ENCODE assay signal across 28 cellular contexts in genomic region chr12:59046763-59047534, GRCh38.
DNase-seq lines count a peak whose midpoint lies in the region; ATAC-seq and TF ChIP-seq lines count a peak whose summit lies in the region.
"Had no signal": no experiment of that assay in that cellular context is flagged by ENCODE, and none has a peak within 500 bp of the region (broad histone marks: within the 10 kb centered on the region; RNA-seq: fewer than 3 reads in every experiment).

No MANE protein-coding gene starts in this region.

- H3K4me3 Mint-ChIP-seq in stimulated activated naive CD8-positive, alpha-beta T cell treated with anti-CD3 and anti-CD28 coated beads, Interleukin-15, amount 100 ng/mL, for 72 hours = no peak overlapping the region
- H3K4me3 Mint-ChIP-seq: activated CD4-positive, alpha-beta T cell treated with anti-CD3 and anti-CD28 coated beads for 36 hours; activated CD8-positive, alpha-beta T cell treated with anti-CD3 and anti-CD28 coated beads, Interleukin-2, amount 10 ng/mL, durations not matched to agents 7 days and 5 days; activated naive CD4-positive, alpha-beta T cell treated with anti-CD3 and anti-CD28 coated beads, Interleukin-2, amount 10 ng/mL, durations not matched to agents 7 days and 5 days; naive B cell had no signal

- no peaks in the 10 kb centered on the region for H3K4me1 Mint-ChIP-seq in stimulated activated naive CD8-positive, alpha-beta T cell treated with anti-CD3 and anti-CD28 coated beads, Interleukin-15, amount 100 ng/mL, for 72 hours
- H3K4me1 Mint-ChIP-seq: activated CD4-positive, alpha-beta T cell treated with anti-CD3 and anti-CD28 coated beads for 36 hours; activated naive CD4-positive, alpha-beta T cell treated with anti-CD3 and anti-CD28 coated beads, Interleukin-2, amount 10 ng/mL, durations not matched to agents 7 days and 5 days; naive B cell had no signal

- TF ChIP-seq EP300 in SK-N-SH (IDR thresholded peaks at IDR 0.05; ENCODE audit: borderline replicate concordance in 1 of 2, low read depth in 1 of 2, low read length in 1 of 2) = peak in 1 of 2 experiments; percentile 59; a peak in 1 of 4 replicates

- POLR2A ChIA-PET in SK-N-SH (lab: Yijun Ruan, JAX) = no interaction called here

- H3K4me2 ChIP-seq in SK-N-SH = no peak overlapping the region
- H3K4me2 ChIP-seq: BLaER1 treated with 17β-estradiol and CSF1 and Interleukin-3, amounts not matched to agents 10 nM and 100 nM had no signal

- ATAC-seq in esophagus mucosa (peak; percentile 92), HG02763 (IDR thresholded peaks at IDR 0.05; ENCODE audit: unreplicated experiment) (no peak)
- ATAC-seq in stimulated activated naive CD8-positive, alpha-beta T cell treated with anti-CD3 and anti-CD28 coated beads, Interleukin-15, amount 100 ng/mL, for 72 hours = no peak
- ATAC-seq: activated CD4-positive, alpha-beta T cell treated with anti-CD3 and anti-CD28 coated beads for 36 hours; activated CD8-positive, alpha-beta T cell treated with anti-CD3 and anti-CD28 coated beads, Interleukin-2, amount 10 ng/mL, durations not matched to agents 7 days and 5 days; HepG2; right lobe of liver had no signal

- TF ChIP-seq CTCF in SK-N-SH (IDR thresholded peaks at IDR 0.05) (no peak), prostate gland (IDR thresholded peaks at IDR 0.05) (no peak)

- no peaks in the 10 kb centered on the region for H3K9me3 ChIP-seq in SK-N-SH
- H3K9me3 ChIP-seq in prostate gland = no peaks in the 10 kb centered on the region
- no peaks in the 10 kb centered on the region for H3K9me3 ChIP-seq in HAP-1
- H3K9me3 ChIP-seq: BLaER1 treated with 17β-estradiol and CSF1 and Interleukin-3, amounts not matched to agents 10 nM and 100 nM; left ventricle myocardium inferior; neutrophil; right lobe of liver; tibial nerve had no signal

- H3K9ac ChIP-seq in SK-N-SH = no peak overlapping the region
- H3K9ac ChIP-seq: BLaER1 treated with 17β-estradiol and CSF1 and Interleukin-3, amounts not matched to agents 10 nM and 100 nM had no signal

- no peak overlapping the region for H3K4me3 ChIP-seq in SK-N-SH (ENCODE audit: low read depth in 2 of 2, low read length in 1 of 2)
- no peak overlapping the region for H3K4me3 ChIP-seq in prostate gland
- H3K4me3 ChIP-seq in HAP-1 = no peak overlapping the region
- H3K4me3 ChIP-seq: BLaER1 treated with 17β-estradiol and CSF1 and Interleukin-3, amounts not matched to agents 10 nM and 100 nM; left ventricle myocardium inferior; right lobe of liver; tibial nerve had no signal

- H3K27me3 Mint-ChIP-seq in stimulated activated naive CD8-positive, alpha-beta T cell treated with anti-CD3 and anti-CD28 coated beads, Interleukin-15, amount 100 ng/mL, for 72 hours = no peaks in the 10 kb centered on the region
- H3K27me3 Mint-ChIP-seq: activated naive CD4-positive, alpha-beta T cell treated with anti-CD3 and anti-CD28 coated beads, Interleukin-2, amount 10 ng/mL, durations not matched to agents 7 days and 5 days; naive B cell; progenitor cell of endocrine pancreas had no signal

- in situ Hi-C loops in HAP-1 (cut with MboI; ENCODE audit: low sequenced_read_pairs) = no loop called here

- H3K36me3 ChIP-seq in SK-N-SH (replicated peaks in 1 of 2; ENCODE audit: control insufficient read depth in 1 of 2, insufficient read depth in 2 of 2, low read length in 1 of 2) = no peaks in the 10 kb centered on the region
- H3K36me3 ChIP-seq in prostate gland = no peaks in the 10 kb centered on the region
- no peaks in the 10 kb centered on the region for H3K36me3 ChIP-seq in HAP-1 (replicated peaks)
- H3K36me3 ChIP-seq: BLaER1 treated with 17β-estradiol and CSF1 and Interleukin-3, amounts not matched to agents 10 nM and 100 nM; brain microvascular endothelial cell; left ventricle myocardium inferior; neutrophil; right lobe of liver; tibial nerve had no signal

- H3K9me2 ChIP-seq in SK-N-SH = no peaks in the 10 kb centered on the region

- H3K27me3 ChIP-seq in SK-N-SH (ENCODE audit: insufficient read depth) = no peaks in the 10 kb centered on the region
- no peaks in the 10 kb centered on the region for H3K27me3 ChIP-seq in prostate gland (replicated peaks; ENCODE audit: insufficient read depth)
- no peaks in the 10 kb centered on the region for H3K27me3 ChIP-seq in HAP-1 (ENCODE audit: low read depth)
- H3K27me3 ChIP-seq: BLaER1 treated with 17β-estradiol and CSF1 and Interleukin-3, amounts not matched to agents 10 nM and 100 nM; brain microvascular endothelial cell; neutrophil; right lobe of liver; tibial nerve had no signal

- H2AFZ ChIP-seq in SK-N-SH (ENCODE audit: low read depth) = no peak overlapping the region

- DNase-seq in HPDE6-E6E7 (ENCODE audit: extremely low spot score) (peak; percentile 13), SK-N-SH (peak; percentile 11), prostate gland (ENCODE audit: low spot score) (peak; percentile 55), HAP-1 (ENCODE audit: low spot score in 2 of 2) (no peak)
- no peak for DNase-seq in stimulated activated naive CD8-positive, alpha-beta T cell treated with anti-CD3 and anti-CD28 coated beads, Interleukin-15, amount 100 ng/mL, for 72 hours
- DNase-seq in activated CD4-positive, alpha-beta T cell treated with anti-CD3 and anti-CD28 coated beads for 48 hours = no peak
- DNase-seq: activated CD4-positive, alpha-beta T cell treated with anti-CD3 and anti-CD28 coated beads for 36 hours; activated CD8-positive, alpha-beta T cell treated with anti-CD3 and anti-CD28 coated beads, Interleukin-2, amount 10 ng/mL, durations not matched to agents 7 days and 5 days; activated naive CD4-positive, alpha-beta T cell treated with anti-CD3 and anti-CD28 coated beads, Interleukin-2, amount 10 ng/mL, durations not matched to agents 7 days and 5 days; amniotic stem cell; brain microvascular endothelial cell; COR-L47; H7; Karpas-422; left ventricle myocardium inferior; naive B cell; NCI-H1694; NCI-H446; NCI-H774; right lobe of liver; stimulated activated CD4-positive, alpha-beta T cell treated with anti-CD3 and anti-CD28 coated beads, Interleukin-4, amount 100 ng/mL, for 24 hours had no signal

- H3K79me2 ChIP-seq in SK-N-SH (ENCODE audit: insufficient read depth) = no peaks in the 10 kb centered on the region

- intact Hi-C loops in prostate gland (cut with DNase I) = no loop called here

- CTCF ChIA-PET in SK-N-SH (lab: Yijun Ruan, JAX) = no interaction called here

- H3K27ac ChIP-seq in SK-N-SH (ENCODE audit: low read depth in 2 of 2, low read length in 1 of 2) = peak overlapping the region in 1 of 2 experiments; percentile 84; a peak in 2 of 4 replicates
- no peak overlapping the region for H3K27ac ChIP-seq in prostate gland
- H3K27ac ChIP-seq: BLaER1 treated with 17β-estradiol and CSF1 and Interleukin-3, amounts not matched to agents 10 nM and 100 nM; brain microvascular endothelial cell; left ventricle myocardium inferior; neutrophil; right lobe of liver; tibial nerve had no signal

- peaks cover 6 to 12% of the 10 kb centered on the region in 2 experiments; a peak in 3 of 4 replicates for H3K4me1 ChIP-seq in SK-N-SH (ENCODE audit: control insufficient read depth in 1 of 2, insufficient read depth in 2 of 2, low read depth in 1 of 2, low read length in 1 of 2)
- H3K4me1 ChIP-seq in prostate gland (replicated peaks) = no peaks in the 10 kb centered on the region
- no peaks in the 10 kb centered on the region for H3K4me1 ChIP-seq in HAP-1
- H3K4me1 ChIP-seq: BLaER1 treated with 17β-estradiol and CSF1 and Interleukin-3, amounts not matched to agents 10 nM and 100 nM; left ventricle myocardium inferior; right lobe of liver; tibial nerve had no signal

- no peak overlapping the region for H3K27ac Mint-ChIP-seq in stimulated activated naive CD8-positive, alpha-beta T cell treated with anti-CD3 and anti-CD28 coated beads, Interleukin-15, amount 100 ng/mL, for 72 hours
- H3K27ac Mint-ChIP-seq: activated CD4-positive, alpha-beta T cell treated with anti-CD3 and anti-CD28 coated beads for 36 hours; activated CD8-positive, alpha-beta T cell treated with anti-CD3 and anti-CD28 coated beads, Interleukin-2, amount 10 ng/mL, durations not matched to agents 7 days and 5 days; activated naive CD4-positive, alpha-beta T cell treated with anti-CD3 and anti-CD28 coated beads, Interleukin-2, amount 10 ng/mL, durations not matched to agents 7 days and 5 days; naive B cell; progenitor cell of endocrine pancreas had no signal

- H4K20me1 ChIP-seq in SK-N-SH (ENCODE audit: insufficient read depth) = no peaks in the 10 kb centered on the region
- H4K20me1 ChIP-seq: BLaER1 treated with 17β-estradiol and CSF1 and Interleukin-3, amounts not matched to agents 10 nM and 100 nM had no signal

- H3K9me3 Mint-ChIP-seq in stimulated activated naive CD8-positive, alpha-beta T cell treated with anti-CD3 and anti-CD28 coated beads, Interleukin-15, amount 100 ng/mL, for 72 hours = no peaks in the 10 kb centered on the region
- H3K9me3 Mint-ChIP-seq: activated naive CD4-positive, alpha-beta T cell treated with anti-CD3 and anti-CD28 coated beads, Interleukin-2, amount 10 ng/mL, durations not matched to agents 7 days and 5 days had no signal

- TF ChIP-seq RAD21 in SK-N-SH (IDR thresholded peaks at IDR 0.05; ENCODE audit: low read length) = no peak

- H3F3A ChIP-seq in SK-N-SH (replicated peaks; ENCODE audit: insufficient read depth) = peaks cover 15% of the 10 kb centered on the region

- TF ChIP-seq POLR2A in prostate gland (IDR thresholded peaks at IDR 0.05) = no peak

- WGBS in SK-N-SH (ENCODE audit: low lambda C conversion rate) = 24% methylated on average over 2 of the region's 2 CpGs
- WGBS in prostate gland = 28% methylated on average over 2 of the region's 2 CpGs

TF ChIP-seq in SK-N-SH, 30 proteins besides CTCF, POLR2A, EP300 and RAD21 (continues in another document):
- TF ChIP-seq GABPA (IDR thresholded peaks at IDR 0.05; ENCODE audit: low read depth) = no peak
- no peak for TF ChIP-seq RFX5 (IDR thresholded peaks at IDR 0.05; ENCODE audit: low read length)
- TF ChIP-seq TCF12 (IDR thresholded peaks at IDR 0.05) = peak; percentile 24; the same call in 1 of the 2 replicates
- TF ChIP-seq MXI1 (IDR thresholded peaks at IDR 0.05; ENCODE audit: low read depth, low read length) = 0 out of 2 replicates have a peak, but pooled peaks have one; percentile 13
- no peak for TF ChIP-seq FOXJ3 (CRISPR knock-in tag; IDR thresholded peaks at IDR 0.05)
- no peak for TF ChIP-seq CHD2 (IDR thresholded peaks at IDR 0.05; ENCODE audit: low read length, partially characterized antibody)
- TF ChIP-seq MAX (IDR thresholded peaks at IDR 0.05; ENCODE audit: low read depth) = no peak
- no peak for TF ChIP-seq TEAD4 (IDR thresholded peaks at IDR 0.05; ENCODE audit: borderline replicate concordance, insufficient read depth)

Comparison
In these comparisons a context has a peak if more than half of its experiments do, and no peak if none do; other contexts are left out.
1. DNase-seq: peak in HPDE6-E6E7 (single experiment), SK-N-SH (single experiment) and prostate gland (single experiment); none in HAP-1 (0 of 2), stimulated activated naive CD8-positive, alpha-beta T cell treated with anti-CD3 and anti-CD28 coated beads, Interleukin-15, amount 100 ng/mL, for 72 hours (0 of 2) and activated CD4-positive, alpha-beta T cell treated with anti-CD3 and anti-CD28 coated beads for 48 hours (single experiment).